ENCODE assay signal across 1 cellular context in the genomic region with DNA sequence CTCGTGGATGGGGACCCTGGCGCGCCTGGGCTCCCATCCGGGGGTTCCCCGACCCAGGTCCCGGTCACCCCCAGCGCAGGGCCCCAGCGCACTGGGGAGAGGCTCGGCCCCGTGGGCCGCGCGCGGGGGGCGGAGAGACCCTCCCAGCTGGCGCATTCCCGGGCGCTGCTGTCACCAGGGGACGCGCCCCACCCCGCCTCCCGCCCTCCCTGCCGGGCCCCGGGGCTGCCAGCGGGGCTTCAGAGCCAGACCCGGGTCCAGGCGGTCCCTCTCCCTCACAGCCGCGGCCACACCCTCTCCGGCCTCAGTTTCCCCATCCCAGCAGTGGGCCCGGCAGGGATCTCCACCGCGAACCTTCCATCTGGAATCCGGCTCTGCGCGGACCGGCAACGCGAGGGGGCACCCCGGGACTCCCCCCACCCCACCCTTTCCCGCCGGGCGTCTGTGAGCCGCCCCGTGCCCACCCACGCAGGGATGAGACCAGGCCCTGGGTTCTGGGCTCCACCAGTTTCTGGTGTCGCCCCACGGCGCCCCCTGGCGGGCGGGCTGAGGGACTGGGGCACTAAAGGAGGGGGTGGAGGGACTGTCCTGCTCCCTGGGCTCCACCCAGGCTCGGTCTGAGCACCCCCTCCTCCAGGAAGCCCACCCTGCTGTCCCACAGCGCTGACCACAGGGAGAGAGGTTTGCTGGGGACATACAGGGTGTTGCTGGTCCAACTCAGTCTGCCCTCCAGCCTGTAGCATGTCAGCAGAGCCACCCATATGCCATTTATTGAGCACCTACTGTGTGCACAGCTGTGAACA.
A peak's percentile ranks its signal among the peaks of the same experiment; 100 is the strongest.
TF ChIP-seq lines count a peak whose summit lies in the region.

No MANE protein-coding gene starts in this region.

TF ChIP-seq in GM12878, 131 proteins besides CTCF, POLR2A, EP300 and RAD21:
- TF ChIP-seq NBN (IDR thresholded peaks at IDR 0.05) (no peak), EGR1 (IDR thresholded peaks at IDR 0.05; ENCODE audit: borderline replicate concordance in 1 of 2, low read depth in 2 of 2, low read length in 2 of 2) (peak in 1 of 2 experiments; percentile 68; a peak in 1 of 3 replicates), SMC3 (IDR thresholded peaks at IDR 0.05; ENCODE audit: borderline replicate concordance, low read length) (peak; percentile 27; the same call in 1 of the 2 replicates), STAT1 (conservative IDR thresholded peaks at IDR 0.05) (no peak), BMI1 (IDR thresholded peaks at IDR 0.05; ENCODE audit: borderline replicate concordance) (no peak), CREB1 (IDR thresholded peaks at IDR 0.05; ENCODE audit: low read depth) (no peak), CREM (IDR thresholded peaks at IDR 0.05; ENCODE audit: low read depth) (no peak), POU2F2 (IDR thresholded peaks at IDR 0.05; ENCODE audit: borderline replicate concordance, low read depth, low read length) (no peak), E2F8 (IDR thresholded peaks at IDR 0.05; ENCODE audit: low read depth, partially characterized antibody) (no peak), DPF2 (IDR thresholded peaks at IDR 0.05) (peak; percentile 26; the same call in 1 of the 2 replicates), YY1 (IDR thresholded peaks at IDR 0.05; ENCODE audit: low read depth, low read length) (0 out of 2 replicates have a peak, but pooled peaks have one; percentile 26), FOXM1 (IDR thresholded peaks at IDR 0.05; ENCODE audit: low read depth, low read length) (peak; percentile 32; the same call in 1 of the 2 replicates), ZNF274 (IDR thresholded peaks at IDR 0.05; ENCODE audit: insufficient read depth, insufficient read length) (no peak), FOS (IDR thresholded peaks at IDR 0.05; ENCODE audit: borderline replicate concordance, extremely low read depth, insufficient read length) (no peak)
- TF ChIP-seq, protein P1, sequence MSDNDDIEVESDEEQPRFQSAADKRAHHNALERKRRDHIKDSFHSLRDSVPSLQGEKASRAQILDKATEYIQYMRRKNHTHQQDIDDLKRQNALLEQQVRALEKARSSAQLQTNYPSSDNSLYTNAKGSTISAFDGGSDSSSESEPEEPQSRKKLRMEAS (IDR thresholded peaks at IDR 0.05; ENCODE audit: low read depth, low read length): no peak
